In genomic region chr3:190519886-190520285, GRCh38 we compare ENCODE assay signal across 23 cellular contexts. TPM values are rescaled to one million over a fixed set of nuclear protein-coding genes. Genes with fewer than 3 reads are reported as not detected.
DNase-seq lines count a peak whose midpoint lies in the region; FAIRE-seq and TF ChIP-seq lines count a peak whose summit lies in the region.
"Had no signal": no experiment of that assay in that cellular context is flagged by ENCODE, and none has a peak within 500 bp of the region (broad histone marks: within the 10 kb centered on the region; RNA-seq: fewer than 3 reads in every experiment).

No MANE protein-coding gene starts in this region.

- no peaks in the 10 kb centered on the region for H3K27me3 Mint-ChIP-seq in Calu3 (ENCODE audit: unreplicated experiment)
- no peaks in the 10 kb centered on the region for H3K27me3 Mint-ChIP-seq in MCF 10A (ENCODE audit: insufficient read depth, unreplicated experiment)
- peaks cover 9% of the 10 kb centered on the region for H3K27me3 Mint-ChIP-seq in Caco-2 (ENCODE audit: insufficient read depth, unreplicated experiment)
- H3K27me3 Mint-ChIP-seq: CD8-positive, alpha-beta memory T cell; T-cell had no signal

- intact Hi-C loops in Calu3 (cut with micrococcal nuclease; ENCODE audit: unreplicated experiment) (loop anchor here (5.0 kb wide), 1 partner anchor 203 kb away; no protein-coding TSS in a partner anchor), MCF 10A (cut with micrococcal nuclease) (loop anchor here (5.0 to 10.0 kb wide), 2 partner anchors 67 to 295 kb away; no protein-coding TSS in a partner anchor), Caco-2 (cut with micrococcal nuclease; ENCODE audit: unreplicated experiment) (no loop called here)

- POLR2A ChIA-PET in MCF 10A (lab: Yijun Ruan, JAX): interaction anchor here (0.6 to 4.3 kb wide), 5 partner anchors 11 to 177 kb away, joined by 3 to 24 read pairs (median 3); no protein-coding TSS in a partner anchor
- POLR2A ChIA-PET in Caco-2 (lab: Charles Lee): no interaction called here

- H3K4me1 Mint-ChIP-seq in Calu3 (ENCODE audit: low read depth, unreplicated experiment) (peaks cover 74% of the 10 kb centered on the region), MCF 10A (ENCODE audit: insufficient read depth, unreplicated experiment) (peaks cover 37% of the 10 kb centered on the region), Caco-2 (ENCODE audit: low read depth, unreplicated experiment) (no peaks in the 10 kb centered on the region)

- BruUV-seq in Calu3 (replicated peaks; lab: Mats Ljungman, UMichigan): no TSS peak
- no TSS peak for BruUV-seq in MCF 10A (replicated peaks; lab: Mats Ljungman, UMichigan)
- BruUV-seq in Caco-2 (replicated peaks; lab: Mats Ljungman, UMichigan): no TSS peak

- no peak for FAIRE-seq in bronchial epithelial cell (lab: Jason Lieb, UNC)
- FAIRE-seq: D721Med, HepG2, K562 had no signal

- H3K4me3 ChIP-seq in bronchial epithelial cell (ENCODE audit: low read depth, low read length) (no peak overlapping the region), foreskin fibroblast (ENCODE audit: low read depth in 1 of 2, low read length in 2 of 2) (no peak overlapping the region), Caco-2 (ENCODE audit: low read depth, low read length) (no peak overlapping the region)
- H3K4me3 ChIP-seq: K562 had no signal

- TF ChIP-seq CTCF in Calu3 (IDR thresholded peaks at IDR 0.05; ENCODE audit: unreplicated experiment) (no peak), bronchial epithelial cell (IDR thresholded peaks at IDR 0.05; ENCODE audit: insufficient read depth, low read length, severe bottlenecking) (no peak), foreskin fibroblast (IDR thresholded peaks at IDR 0.05; ENCODE audit: low read depth, low read length) (no peak), MCF 10A (IDR thresholded peaks at IDR 0.05; ENCODE audit: unreplicated experiment) (no peak), Caco-2 (IDR thresholded peaks at IDR 0.05; ENCODE audit: insufficient read depth in 1 of 2, low read depth in 1 of 2, low read length in 1 of 2, severe bottlenecking in 1 of 2, unreplicated experiment in 1 of 2) (no peak)

- H3K9me3 Mint-ChIP-seq in Calu3 (ENCODE audit: low read depth, unreplicated experiment): peaks cover 2% of the 10 kb centered on the region
- no peaks in the 10 kb centered on the region for H3K9me3 Mint-ChIP-seq in MCF 10A (ENCODE audit: unreplicated experiment)
- no peaks in the 10 kb centered on the region for H3K9me3 Mint-ChIP-seq in Caco-2 (ENCODE audit: unreplicated experiment)
- H3K9me3 Mint-ChIP-seq: CD8-positive, alpha-beta memory T cell; HFFc6 had no signal

- H3K9me3 ChIP-seq in Caco-2: no peaks in the 10 kb centered on the region

- H3K36me3 ChIP-seq in bronchial epithelial cell (ENCODE audit: control insufficient read depth, insufficient read depth, low read length) (peaks cover 6% of the 10 kb centered on the region), Caco-2 (ENCODE audit: control insufficient read depth, insufficient read depth, low read length) (no peaks in the 10 kb centered on the region)

- H3K4me1 ChIP-seq in Caco-2: no peaks in the 10 kb centered on the region

- no peaks in the 10 kb centered on the region for H3K27me3 ChIP-seq in bronchial epithelial cell (ENCODE audit: control insufficient read depth, insufficient read depth, low read length)
- no peaks in the 10 kb centered on the region for H3K27me3 ChIP-seq in Caco-2 (replicated peaks; ENCODE audit: control insufficient read depth, insufficient read depth, low read length)

- CTCF ChIA-PET in Calu3 (lab: Charles Lee): interaction anchor here (1.1 kb wide), 1 partner anchor 14 kb away, joined by 3 read pairs; no protein-coding TSS in a partner anchor
- CTCF ChIA-PET in MCF 10A (lab: Yijun Ruan, JAX): interaction anchor here (0.7 to 2.8 kb wide), 6 partner anchors 15 to 530 kb away, joined by 3 to 9 read pairs (median 4); partner anchors contain the start of gene GMNC
- CTCF ChIA-PET in Caco-2 (lab: Charles Lee): interaction anchor here (0.7 kb wide), 1 partner anchor 134 kb away, joined by 3 read pairs; no protein-coding TSS in a partner anchor

- DNase-seq in Calu3 (no peak), HT1080 (ENCODE audit: low read depth) (peak; percentile 27), bronchial epithelial cell (ENCODE audit: low read depth) (peak; percentile 83), foreskin fibroblast (peak; percentile 54 to 75), NCI-H2081 (lab: John Stamatoyannopoulos, UW) (no peak), MCF 10A (ENCODE audit: unreplicated experiment) (no peak), Caco-2 (no peak), NCI-H1436 treated with DMSO at 0.1 percent for 48 hours (lab: John Stamatoyannopoulos, UW) (no peak)
- DNase-seq: AML-193; CD8-positive, alpha-beta memory T cell; DMS53; EL; H7; HFFc6; NCI-H1105; NCI-H2029 treated with DMSO at 0.1 percent for 48 hours; NCI-H2171; NCI-H524 treated with DMSO at 0.1 percent for 48 hours; SHP77 treated with DMSO at 0.1 percent for 48 hours; T-cell had no signal

- H3K27ac Mint-ChIP-seq in Calu3 (ENCODE audit: unreplicated experiment) (peak overlapping the region; percentile 11), MCF 10A (ENCODE audit: low read depth, unreplicated experiment) (no peak overlapping the region), Caco-2 (ENCODE audit: unreplicated experiment) (no peak overlapping the region)
- H3K27ac Mint-ChIP-seq: CD8-positive, alpha-beta memory T cell; HFFc6; T-cell had no signal

- no peak overlapping the region for H3K4me3 Mint-ChIP-seq in Calu3 (ENCODE audit: low read depth, unreplicated experiment)
- no peak overlapping the region for H3K4me3 Mint-ChIP-seq in MCF 10A (ENCODE audit: unreplicated experiment)
- H3K4me3 Mint-ChIP-seq in Caco-2 (ENCODE audit: unreplicated experiment): no peak overlapping the region
- H3K4me3 Mint-ChIP-seq: CD8-positive, alpha-beta memory T cell; HFFc6; T-cell had no signal

- H3K36me3 Mint-ChIP-seq in Calu3 (ENCODE audit: insufficient read depth, unreplicated experiment): peaks cover 60% of the 10 kb centered on the region
- peaks cover 7% of the 10 kb centered on the region for H3K36me3 Mint-ChIP-seq in MCF 10A (ENCODE audit: insufficient read depth, unreplicated experiment)
- no peaks in the 10 kb centered on the region for H3K36me3 Mint-ChIP-seq in Caco-2 (ENCODE audit: insufficient read depth, unreplicated experiment)

RNA-seq across cellular contexts. Expression of gene IL1RAP, which starts 6.0 kb away (rescaled TPM):
- 186 and 239 TPM in 2 replicates for total RNA-seq in Calu3 (2022)
- 21.2 and 27.3 TPM in 2 replicates for total RNA-seq in HT1080 (2014; rRNA removed; shearing (Covaris generic))
- 31.9 and 35.6 TPM in 2 replicates for polyA plus RNA-seq in HT1080 (2015; cell fraction: cytosol; rRNA removed)
- polyA plus RNA-seq in HT1080 (2015; cell fraction: nucleus; rRNA removed): 55.5 and 55.9 TPM in 2 replicates
- total RNA-seq in bronchial epithelial cell: 35.3 and 43.4 TPM in 2 replicates
- total RNA-seq in MCF 10A (2022): 46.5 and 62.0 TPM in 2 replicates
- total RNA-seq in Caco-2 (2022): 5.1 and 6.2 TPM in 2 replicates

Comparison
In these comparisons a context has a peak if more than half of its experiments do, and no peak if none do; other contexts are left out.
1. DNase-seq: peak in HT1080 (single experiment), bronchial epithelial cell (single experiment) and foreskin fibroblast (2 of 2); none in Calu3 (single experiment), NCI-H2081 (0 of 2), MCF 10A (single experiment), Caco-2 (0 of 2) and NCI-H1436 treated with DMSO at 0.1 percent for 48 hours (single experiment).